1 cellular context compared by ENCODE assay signal in the genomic region with DNA sequence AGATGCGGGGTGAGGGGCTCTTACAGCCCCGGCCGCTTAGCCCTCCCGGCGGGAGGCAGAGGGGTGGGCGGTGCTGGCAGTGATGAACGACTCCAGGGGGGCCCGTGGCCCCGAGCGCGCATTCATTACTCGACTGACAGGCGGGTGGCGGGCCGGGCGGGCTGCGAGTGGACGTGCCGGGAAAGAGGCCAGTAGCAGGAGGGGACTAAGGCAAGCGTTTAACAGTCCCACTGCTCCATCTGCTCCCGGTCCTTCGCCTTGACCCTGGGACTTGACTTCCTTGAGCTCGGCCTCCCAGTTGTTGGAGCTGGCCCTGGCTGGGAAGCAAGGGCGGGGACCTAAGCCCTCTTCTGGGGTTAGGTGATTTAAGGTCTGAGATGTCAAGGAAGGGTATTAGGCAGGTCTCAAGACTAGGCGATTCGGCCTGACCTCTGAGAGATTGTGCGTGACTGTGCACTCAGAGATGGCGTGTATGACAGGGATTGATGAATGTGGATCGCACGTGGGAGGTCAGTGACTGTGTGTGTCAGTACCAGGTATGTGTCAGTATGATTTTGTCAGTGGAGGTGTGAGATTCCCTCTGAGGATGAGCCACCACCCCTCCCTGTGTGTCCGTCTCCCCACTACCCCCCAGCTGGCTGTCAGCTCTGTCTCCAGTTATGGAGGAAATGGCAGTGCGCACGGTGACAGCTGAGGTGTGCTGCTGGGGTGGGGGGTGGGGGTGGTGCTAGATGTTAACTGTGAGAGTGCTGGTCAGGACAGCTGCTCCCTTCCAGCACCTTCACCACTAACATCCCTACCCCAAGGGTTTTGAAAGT.
A peak's percentile ranks its signal among the peaks of the same experiment; 100 is the strongest.
TF ChIP-seq lines count a peak whose summit lies in the region.

No MANE protein-coding gene starts in this region.

TF ChIP-seq in K562, 482 proteins besides CTCF, POLR2A, EP300 and RAD21 (continued from another document):
- TF ChIP-seq BHLHE40 (IDR thresholded peaks at IDR 0.05; ENCODE audit: low read length) = 0 out of 2 replicates have a peak, but pooled peaks have one; percentile 47
TF ChIP-seq in K562: peak in this region for 19.
